ENCODE assay signal across 8 cellular contexts in the genomic region with DNA sequence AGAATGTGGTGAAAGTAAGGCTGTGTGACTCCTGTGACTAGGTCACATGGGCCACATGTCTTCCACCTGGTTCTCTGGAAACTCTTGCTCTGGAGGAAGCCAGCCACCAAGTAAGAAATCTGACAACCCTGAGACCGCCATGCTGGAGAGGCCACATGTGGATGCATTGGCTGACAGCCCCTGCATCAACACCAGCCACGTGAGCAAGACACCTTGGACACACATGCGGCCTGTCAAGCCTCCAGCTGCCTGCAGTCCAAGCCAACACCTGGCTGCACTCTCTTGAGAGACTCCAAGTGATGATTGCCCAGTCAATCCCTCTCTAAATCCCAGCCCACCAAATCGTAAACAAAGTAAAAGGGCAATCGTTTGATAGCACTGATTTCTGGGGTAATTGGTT.
"Had no signal": no experiment of that assay in that cellular context is flagged by ENCODE, and none has a peak within 500 bp of the region (broad histone marks: within the 10 kb centered on the region; RNA-seq: fewer than 3 reads in every experiment).

No MANE protein-coding gene starts in this region.

- DNase-seq: GDM1, GF-D8 had no signal

- H3K4me3 ChIP-seq: GM12878 had no signal

- ATAC-seq: GM12878 had no signal

- FAIRE-seq: G401.6, GM12878, GM12891, GM12892, GM18507, GM19239 had no signal
